3 cellular contexts compared by ENCODE assay signal in the genomic region with DNA sequence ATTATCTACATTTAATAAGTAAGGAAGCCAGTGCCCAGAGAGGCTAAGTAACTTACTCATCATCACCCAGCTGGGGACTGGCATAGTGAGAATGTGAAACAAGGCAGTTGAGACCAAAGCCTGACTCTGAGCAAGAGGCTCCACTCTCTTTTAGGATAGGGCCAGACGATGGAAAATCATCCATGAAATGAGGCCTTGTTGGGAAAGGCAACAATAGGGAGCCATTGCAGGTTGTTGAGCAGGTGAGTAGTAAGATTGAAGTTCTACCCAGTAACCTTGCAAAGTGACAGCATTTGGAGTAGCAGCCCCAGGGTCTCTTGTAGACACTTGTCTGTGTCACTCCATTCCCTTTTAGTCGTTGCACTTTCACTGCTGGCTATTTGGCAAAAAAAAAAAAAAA.
TF ChIP-seq lines count a peak whose summit lies in the region.

No MANE protein-coding gene starts in this region.

TF ChIP-seq in A549, 52 proteins besides CTCF, POLR2A, EP300 and RAD21:
- TF ChIP-seq ZFP36 (IDR thresholded peaks at IDR 0.05; ENCODE audit: borderline replicate concordance, partially characterized antibody) (peak; percentile 52), KDM1A (IDR thresholded peaks at IDR 0.05; ENCODE audit: low read depth) (no peak)

TF ChIP-seq in HEK293, 187 proteins besides CTCF, POLR2A, EP300 and RAD21:
- TF ChIP-seq, protein P1, sequence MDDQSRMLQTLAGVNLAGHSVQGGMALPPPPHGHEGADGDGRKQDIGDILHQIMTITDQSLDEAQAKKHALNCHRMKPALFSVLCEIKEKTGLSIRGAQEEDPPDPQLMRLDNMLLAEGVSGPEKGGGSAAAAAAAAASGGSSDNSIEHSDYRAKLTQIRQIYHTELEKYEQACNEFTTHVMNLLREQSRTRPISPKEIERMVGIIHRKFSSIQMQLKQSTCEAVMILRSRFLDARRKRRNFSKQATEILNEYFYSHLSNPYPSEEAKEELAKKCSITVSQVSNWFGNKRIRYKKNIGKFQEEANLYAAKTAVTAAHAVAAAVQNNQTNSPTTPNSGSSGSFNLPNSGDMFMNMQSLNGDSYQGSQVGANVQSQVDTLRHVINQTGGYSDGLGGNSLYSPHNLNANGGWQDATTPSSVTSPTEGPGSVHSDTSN (CRISPR knock-in tag; IDR thresholded peaks at IDR 0.05): no peak
- peak; percentile 91 for TF ChIP-seq ZNF16 (tag by site-specific recombination; IDR thresholded peaks at IDR 0.05; ENCODE audit: low read depth)
TF ChIP-seq in HEK293: peak in this region for 1.

TF ChIP-seq in K562, 482 proteins besides CTCF, POLR2A, EP300 and RAD21:
- TF ChIP-seq PTBP1 (IDR thresholded peaks at IDR 0.05; ENCODE audit: low read depth, low read length) (0 out of 2 replicates have a peak, but pooled peaks have one; percentile 61), SMARCA5 (IDR thresholded peaks at IDR 0.05) (peak; percentile 65; the same call in 1 of the 2 replicates), GATA2 (CRISPR knock-in tag; IDR thresholded peaks at IDR 0.05) (no peak), ZFP36 (IDR thresholded peaks at IDR 0.05; ENCODE audit: low read depth, low read length, partially characterized antibody) (peak; percentile 78), BCOR (IDR thresholded peaks at IDR 0.05) (peak; percentile 86), CAMTA2 (CRISPR knock-in tag; conservative IDR thresholded peaks at IDR 0.05) (no peak), ZNF121 (CRISPR knock-in tag; conservative IDR thresholded peaks at IDR 0.05) (no peak), RBM25 (IDR thresholded peaks at IDR 0.05; ENCODE audit: low read depth, low read length, severe bottlenecking) (peak; percentile 81), BRCA1 (IDR thresholded peaks at IDR 0.05) (no peak), BRCA1 (CRISPR knock-in tag; IDR thresholded peaks at IDR 0.05) (no peak), ZNF780A (CRISPR knock-in tag; IDR thresholded peaks at IDR 0.05) (no peak), KDM1A (IDR thresholded peaks at IDR 0.05) (peak; percentile 30 to 58; a peak in 2 of 4 replicates)
TF ChIP-seq in K562: peak in this region for 6.
